9 cellular contexts compared by ENCODE assay signal in the genomic region with DNA sequence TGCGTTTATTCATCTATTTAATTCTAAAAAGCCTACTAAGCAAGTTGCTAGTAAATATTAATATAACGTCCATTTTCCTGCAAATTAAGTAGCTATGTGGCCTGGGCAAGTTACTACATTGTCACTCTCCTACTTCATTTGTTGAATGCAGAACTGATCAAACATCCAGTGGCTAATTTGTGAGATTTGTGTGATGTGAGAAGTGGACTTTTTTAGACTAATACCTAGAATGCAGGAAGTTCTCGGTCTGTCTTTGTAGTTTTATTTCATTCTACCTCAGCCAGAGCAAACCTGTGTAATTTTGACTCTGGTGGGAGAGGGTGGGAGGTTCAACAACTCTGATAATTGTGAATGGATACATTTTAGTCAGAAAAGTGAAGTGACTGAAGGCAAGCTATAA. TPM values are rescaled to one million over a fixed set of nuclear protein-coding genes. Genes with fewer than 3 reads are reported as not detected.
DNase-seq lines count a peak whose midpoint lies in the region; ATAC-seq, FAIRE-seq and TF ChIP-seq lines count a peak whose summit lies in the region.
"Had no signal": no experiment of that assay in that cellular context is flagged by ENCODE, and none has a peak within 500 bp of the region (broad histone marks: within the 10 kb centered on the region; RNA-seq: fewer than 3 reads in every experiment).

No MANE protein-coding gene starts in this region.

- no CpG with 5 or more reads among the region's 3 CpGs for WGBS in mesodermal cell (ENCODE audit: insufficient coverage in 2 of 2), 2 experiments

- peaks cover 2% of the 10 kb centered on the region for H3K4me1 Mint-ChIP-seq in astrocyte (ENCODE audit: low read depth, unreplicated experiment)

- H3K4me3 Mint-ChIP-seq in astrocyte (ENCODE audit: unreplicated experiment), result peak overlapping the region; percentile 93

- H2AFZ ChIP-seq in astrocyte (ENCODE audit: low read depth, low read length), result peak overlapping the region; percentile 84

- peak overlapping the region; percentile 88 for H3K4me3 ChIP-seq in astrocyte (ENCODE audit: insufficient read depth, low read depth, low read length)
- peak overlapping the region; percentile 61 for H3K4me3 ChIP-seq in mesodermal cell (ENCODE audit: extremely low read depth, insufficient read depth, low read length, poor library complexity, severe bottlenecking)

- no peaks in the 10 kb centered on the region for H4K20me1 ChIP-seq in astrocyte (ENCODE audit: insufficient read depth, low read length)

- no peaks in the 10 kb centered on the region for H3K27me3 ChIP-seq in astrocyte (ENCODE audit: insufficient read depth, low read length)

- H3K9me3 Mint-ChIP-seq in astrocyte (ENCODE audit: unreplicated experiment), result no peaks in the 10 kb centered on the region

- no peaks in the 10 kb centered on the region for H3K27me3 Mint-ChIP-seq in astrocyte (ENCODE audit: low read depth, unreplicated experiment)

- no peaks in the 10 kb centered on the region for H3K36me3 Mint-ChIP-seq in astrocyte (ENCODE audit: low read depth, unreplicated experiment)

- H3K4me2 ChIP-seq in astrocyte (ENCODE audit: low read length), result peak overlapping the region; percentile 93

- H3K27ac Mint-ChIP-seq in astrocyte (ENCODE audit: unreplicated experiment), result no peak overlapping the region

- no peaks in the 10 kb centered on the region for H3K9me3 ChIP-seq in astrocyte (ENCODE audit: insufficient read depth, low read depth, low read length)
- H3K9me3 ChIP-seq in mesodermal cell (ENCODE audit: control insufficient read depth, low read length), result no peaks in the 10 kb centered on the region

- DNase-seq in GM12892 (ENCODE audit: insufficient read length) (no peak), astrocyte (ENCODE audit: low read depth) (no peak), MV-4-11 (lab: John Stamatoyannopoulos, UW) (no peak), HCEC 1CT (no peak)

- FAIRE-seq in GM12892 (lab: Jason Lieb, UNC) (peak; percentile 77), astrocyte (lab: Jason Lieb, UNC) (no peak)
- FAIRE-seq: TTC549 had no signal

- TF ChIP-seq POLR2A in GM12892 (IDR thresholded peaks at IDR 0.05; ENCODE audit: low read depth, low read length), result no peak

- ATAC-seq in HG02981 (IDR thresholded peaks at IDR 0.05; ENCODE audit: unreplicated experiment) (peak; percentile 7), HG03521 (IDR thresholded peaks at IDR 0.05; ENCODE audit: unreplicated experiment) (no peak), HG03108 (IDR thresholded peaks at IDR 0.05; ENCODE audit: unreplicated experiment) (no peak)

- no peak for TF ChIP-seq CTCF in astrocyte (IDR thresholded peaks at IDR 0.05; ENCODE audit: insufficient read depth, low read depth, low read length)

- peak overlapping the region; percentile 88 for H3K9ac ChIP-seq in astrocyte (ENCODE audit: low read length)

- H3K27ac ChIP-seq in astrocyte (ENCODE audit: low read depth, low read length), result peak overlapping the region; percentile 92
- peak overlapping the region; percentile 75 for H3K27ac ChIP-seq in mesodermal cell (ENCODE audit: low read depth, low read length, severe bottlenecking)

- H3K79me2 ChIP-seq in astrocyte (ENCODE audit: insufficient read depth, low read length), result peaks cover 38% of the 10 kb centered on the region

- peaks cover 19% of the 10 kb centered on the region for H3K36me3 ChIP-seq in astrocyte (ENCODE audit: insufficient read depth, low read length)
- H3K36me3 ChIP-seq in mesodermal cell (ENCODE audit: control insufficient read depth, insufficient read depth, low read length), result peaks cover 21% of the 10 kb centered on the region

- no peaks in the 10 kb centered on the region for H3K4me1 ChIP-seq in astrocyte (ENCODE audit: insufficient read depth, low read length)
- H3K4me1 ChIP-seq in mesodermal cell (ENCODE audit: control insufficient read depth, insufficient read depth, low read length, poor library complexity, severe bottlenecking), result no peaks in the 10 kb centered on the region

RNA-seq across cellular contexts. Expression of gene GUF1, which starts 0.8 kb away (rescaled TPM):
- 21.8 TPM for polyA plus RNA-seq in GM12892 (2012; ENCODE audit: missing spikeins)
- total RNA-seq in astrocyte, result 24.7 and 25.3 TPM in 2 replicates
- polyA plus RNA-seq in mesodermal cell (2013, experiment 1 of 2), result 15.3 TPM
- 18.3 TPM for polyA plus RNA-seq in mesodermal cell (2013, experiment 2 of 2)

RNA-seq across cellular contexts. Expression of gene YIPF7, which starts 27.6 kb away (rescaled TPM):
- not detected for polyA plus RNA-seq in GM12892 (2012; ENCODE audit: missing spikeins)
- total RNA-seq in astrocyte, result 0.30 and 0.31 TPM in 2 replicates
- polyA plus RNA-seq in mesodermal cell (2013, experiment 1 of 2), result not detected
- not detected for polyA plus RNA-seq in mesodermal cell (2013, experiment 2 of 2)

RNA-seq across cellular contexts. Expression of gene GNPDA2, which starts 47.3 kb away (rescaled TPM):
- 26.3 TPM for polyA plus RNA-seq in GM12892 (2012; ENCODE audit: missing spikeins)
- 12.2 and 12.8 TPM in 2 replicates for total RNA-seq in astrocyte
- 8.9 TPM for polyA plus RNA-seq in mesodermal cell (2013, experiment 1 of 2)
- 10.6 TPM for polyA plus RNA-seq in mesodermal cell (2013, experiment 2 of 2)
